In the genomic region with DNA sequence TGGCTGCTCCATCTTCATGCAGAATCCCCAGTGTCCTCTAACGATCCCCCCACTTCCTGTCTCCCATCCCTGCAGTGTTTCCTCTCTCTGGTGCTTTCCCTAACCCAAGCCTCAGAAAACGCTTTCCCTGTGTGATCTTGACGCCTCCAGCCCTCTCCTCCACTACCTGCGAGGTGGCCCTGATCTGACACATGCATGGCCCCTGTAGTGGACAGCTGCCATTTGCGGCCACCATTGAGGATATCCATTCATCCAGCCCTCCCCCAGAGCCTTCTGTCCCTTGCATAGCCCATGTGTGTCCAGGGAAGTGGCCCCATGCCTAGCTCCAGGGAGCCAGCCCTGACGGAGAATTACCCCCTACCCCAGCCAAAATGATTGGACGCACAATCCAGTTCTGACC, we compare ENCODE assay signal across 18 cellular contexts. TPM values are rescaled to one million over a fixed set of nuclear protein-coding genes. Genes with fewer than 3 reads are reported as not detected.
A peak's percentile ranks its signal among the peaks of the same experiment; 100 is the strongest.
DNase-seq lines count a peak whose midpoint lies in the region; ATAC-seq, FAIRE-seq and TF ChIP-seq lines count a peak whose summit lies in the region.
"Had no signal": no experiment of that assay in that cellular context is flagged by ENCODE, and none has a peak within 500 bp of the region (broad histone marks: within the 10 kb centered on the region; RNA-seq: fewer than 3 reads in every experiment).

No MANE protein-coding gene starts in this region.

- peak overlapping the region; percentile 7 for H3K4me3 Mint-ChIP-seq in activated CD8-positive, alpha-beta T cell treated with anti-CD3 and anti-CD28 coated beads for 36 hours
- no peak overlapping the region for H3K4me3 Mint-ChIP-seq in activated CD8-positive, alpha-beta T cell treated with anti-CD3 and anti-CD28 coated beads, Interleukin-2, amount 10 ng/mL, durations not matched to agents 7 days and 5 days
- peak overlapping the region in 1 of 4 donors; percentile 30 for H3K4me3 Mint-ChIP-seq in IgD-negative memory B cell

- no peaks in the 10 kb centered on the region for H3K27me3 ChIP-seq in GM12878 (replicated peaks in 1 of 2; ENCODE audit: control insufficient read depth in 2 of 2, insufficient read depth in 2 of 2, low read length in 1 of 2)
- H3K27me3 ChIP-seq in osteoblast (ENCODE audit: insufficient read depth, low read length), result no peaks in the 10 kb centered on the region

- no peak for TF ChIP-seq EP300 in GM12878 (IDR thresholded peaks at IDR 0.05; ENCODE audit: borderline replicate concordance in 1 of 2, control insufficient read depth in 1 of 2, low read depth in 2 of 2, low read length in 2 of 2)

- no peak for DNase-seq in activated CD8-positive, alpha-beta T cell treated with anti-CD3 and anti-CD28 coated beads for 36 hours
- no peak for DNase-seq in activated CD8-positive, alpha-beta T cell treated with anti-CD3 and anti-CD28 coated beads, Interleukin-2, amount 10 ng/mL, durations not matched to agents 7 days and 5 days
- DNase-seq in GM12878 (ENCODE audit: low read depth, low spot score) (no peak), osteoblast (ENCODE audit: insufficient read length, low spot score, missing footprints) (peak; percentile 80), NCI-H345 (lab: John Stamatoyannopoulos, UW) (no peak)
- DNase-seq: Calu3, DMS79, MM.1S, NCI-H1105 treated with DMSO at 0.1 percent for 48 hours, NCI-H187, SIG-M5 had no signal

- no peak for TF ChIP-seq RAD21 in GM12878 (IDR thresholded peaks at IDR 0.05; ENCODE audit: insufficient read depth, low read depth, low read length)

- H3K36me3 ChIP-seq in GM12878 (ENCODE audit: control insufficient read depth in 2 of 2, insufficient read depth in 2 of 2, low read length in 1 of 2), result peaks cover 0 to 2% of the 10 kb centered on the region in 2 experiments; a peak in 2 of 4 replicates
- peaks cover 19% of the 10 kb centered on the region for H3K36me3 ChIP-seq in osteoblast (ENCODE audit: insufficient read depth, low read length)

- in situ Hi-C loops in GM12878 (cut with MboI), result no loop called here

- CTCF ChIA-PET in activated CD8-positive, alpha-beta T cell treated with anti-CD3 and anti-CD28 coated beads for 36 hours (lab: Charles Lee), result no interaction called here
- CTCF ChIA-PET in activated CD8-positive, alpha-beta T cell treated with anti-CD3 and anti-CD28 coated beads, Interleukin-2, amount 10 ng/mL, durations not matched to agents 7 days and 5 days (lab: Charles Lee), result no interaction called here
- CTCF ChIA-PET in GM12878 (lab: Yijun Ruan, JAX), result no interaction called here

- no peak overlapping the region for H3K4me3 ChIP-seq in GM12878
- no peak overlapping the region for H3K4me3 ChIP-seq in osteoblast (ENCODE audit: insufficient read depth, low read length)

- SMC1A ChIA-PET in GM12878 (lab: Charles Lee; ENCODE audit: uncharacterized antibody, unreplicated experiment), result no interaction called here

- H3K4me1 ChIP-seq in GM12878 (ENCODE audit: control insufficient read depth, insufficient read depth, low read length) (peaks cover 8% of the 10 kb centered on the region; the same call in 1 of the 2 replicates), osteoblast (ENCODE audit: insufficient read depth, low read length) (no peaks in the 10 kb centered on the region)

- no peak for TF ChIP-seq POLR2A in GM12878 (IDR thresholded peaks at IDR 0.05; ENCODE audit: low read depth, low read length)

- intact Hi-C loops in activated CD8-positive, alpha-beta T cell treated with anti-CD3 and anti-CD28 coated beads for 36 hours (cut with micrococcal nuclease), result no loop called here
- intact Hi-C loops in GM12878 (cut with micrococcal nuclease; ENCODE audit: unreplicated experiment), result no loop called here

- no peaks in the 10 kb centered on the region for H3K27me3 Mint-ChIP-seq in activated CD8-positive, alpha-beta T cell treated with anti-CD3 and anti-CD28 coated beads for 36 hours
- H3K27me3 Mint-ChIP-seq in activated CD8-positive, alpha-beta T cell treated with anti-CD3 and anti-CD28 coated beads, Interleukin-2, amount 10 ng/mL, durations not matched to agents 7 days and 5 days (ENCODE audit: low read depth), result no peaks in the 10 kb centered on the region
- H3K27me3 Mint-ChIP-seq in IgD-negative memory B cell, result no peaks in the 10 kb centered on the region

- BruUV-seq in GM12878 (replicated peaks; lab: Mats Ljungman, UMichigan), result no TSS peak

- no peak overlapping the region for H3K27ac ChIP-seq in GM12878 (ENCODE audit: control insufficient read depth, insufficient read depth)
- H3K27ac ChIP-seq in osteoblast (ENCODE audit: low read depth, low read length), result no peak overlapping the region
- H3K27ac ChIP-seq: HL-60 had no signal

- no peak for FAIRE-seq in GM12878 (lab: Jason Lieb, UNC)
- FAIRE-seq: G401.6, GM12892, RCC 7860 had no signal

- H3K4me2 ChIP-seq in GM12878 (ENCODE audit: control insufficient read depth, insufficient read depth) (no peak overlapping the region), osteoblast (ENCODE audit: insufficient read depth, low read length) (no peak overlapping the region)

- POLR2A ChIA-PET in activated CD8-positive, alpha-beta T cell treated with anti-CD3 and anti-CD28 coated beads for 36 hours (lab: Charles Lee), result no interaction called here
- POLR2A ChIA-PET in activated CD8-positive, alpha-beta T cell treated with anti-CD3 and anti-CD28 coated beads, Interleukin-2, amount 10 ng/mL, durations not matched to agents 7 days and 5 days (lab: Charles Lee), result no interaction called here
- POLR2A ChIA-PET in GM12878 (lab: Charles Lee), result interaction anchor here (1.6 kb wide), 1 partner anchor 71 kb away, joined by 4 read pairs; no protein-coding TSS in a partner anchor

- WGBS in GM12878 (ENCODE audit: insufficient coverage, insufficient replicate concordance, low lambda C conversion rate, missing lambda C conversion rate), result 49% methylated on average over 7 of the region's 7 CpGs

- peak overlapping the region; percentile 38 for H3K27ac Mint-ChIP-seq in activated CD8-positive, alpha-beta T cell treated with anti-CD3 and anti-CD28 coated beads for 36 hours
- no peak overlapping the region for H3K27ac Mint-ChIP-seq in activated CD8-positive, alpha-beta T cell treated with anti-CD3 and anti-CD28 coated beads, Interleukin-2, amount 10 ng/mL, durations not matched to agents 7 days and 5 days
- H3K27ac Mint-ChIP-seq in IgD-negative memory B cell, result peak overlapping the region in 2 of 3 donors; percentile 28 to 59

- TF ChIP-seq CTCF in activated CD8-positive, alpha-beta T cell treated with anti-CD3 and anti-CD28 coated beads for 36 hours (IDR thresholded peaks at IDR 0.05), result no peak
- TF ChIP-seq CTCF in GM12878 (IDR thresholded peaks at IDR 0.05 in 2 of 3, conservative IDR thresholded peaks at IDR 0.05 in 1 of 3; ENCODE audit: control insufficient read depth in 2 of 3, extremely low read depth in 1 of 3, insufficient read depth in 1 of 3, low read depth in 3 of 3, low read length in 3 of 3) (no peak), osteoblast (IDR thresholded peaks at IDR 0.05; ENCODE audit: extremely low read depth, low read depth, low read length) (no peak)

- H2AFZ ChIP-seq in GM12878 (ENCODE audit: control insufficient read depth, low read depth, low read length) (no peak overlapping the region), osteoblast (ENCODE audit: low read length) (no peak overlapping the region)

- H3K9me3 ChIP-seq in GM12878 (replicated peaks; ENCODE audit: control insufficient read depth, insufficient read depth, low read length) (no peaks in the 10 kb centered on the region; the same call in 2 of the 3 replicates), osteoblast (ENCODE audit: low read depth, low read length) (no peaks in the 10 kb centered on the region)

- RAD21 ChIA-PET in GM12878 (lab: Charles Lee; ENCODE audit: unreplicated experiment), result interaction anchor here (1.2 kb wide), 1 partner anchor 32 kb away, joined by 4 read pairs; no protein-coding TSS in a partner anchor

- H3K36me3 Mint-ChIP-seq in activated CD8-positive, alpha-beta T cell treated with anti-CD3 and anti-CD28 coated beads for 36 hours (ENCODE audit: low read depth), result peaks cover 18% of the 10 kb centered on the region
- peaks cover 19% of the 10 kb centered on the region for H3K36me3 Mint-ChIP-seq in activated CD8-positive, alpha-beta T cell treated with anti-CD3 and anti-CD28 coated beads, Interleukin-2, amount 10 ng/mL, durations not matched to agents 7 days and 5 days (ENCODE audit: low read depth)
- no peaks in the 10 kb centered on the region for H3K36me3 Mint-ChIP-seq in IgD-negative memory B cell

- H4K20me1 ChIP-seq in GM12878 (ENCODE audit: control insufficient read depth, insufficient read depth), result no peaks in the 10 kb centered on the region
- no peaks in the 10 kb centered on the region for H4K20me1 ChIP-seq in osteoblast (ENCODE audit: insufficient read depth, low read length)

- no peak overlapping the region for H3K9ac ChIP-seq in GM12878 (ENCODE audit: control insufficient read depth, insufficient read depth, low read length)

- peaks cover 16% of the 10 kb centered on the region for H3K4me1 Mint-ChIP-seq in activated CD8-positive, alpha-beta T cell treated with anti-CD3 and anti-CD28 coated beads for 36 hours (ENCODE audit: low read depth)
- peaks cover 34% of the 10 kb centered on the region for H3K4me1 Mint-ChIP-seq in activated CD8-positive, alpha-beta T cell treated with anti-CD3 and anti-CD28 coated beads, Interleukin-2, amount 10 ng/mL, durations not matched to agents 7 days and 5 days (ENCODE audit: low read depth)
- H3K4me1 Mint-ChIP-seq in IgD-negative memory B cell, result peaks cover 7 to 18% (median 10%) of the 10 kb centered on the region in 3 donors

- H3K9me3 Mint-ChIP-seq in activated CD8-positive, alpha-beta T cell treated with anti-CD3 and anti-CD28 coated beads for 36 hours, result no peaks in the 10 kb centered on the region
- no peaks in the 10 kb centered on the region for H3K9me3 Mint-ChIP-seq in activated CD8-positive, alpha-beta T cell treated with anti-CD3 and anti-CD28 coated beads, Interleukin-2, amount 10 ng/mL, durations not matched to agents 7 days and 5 days (ENCODE audit: insufficient read depth)
- no peaks in the 10 kb centered on the region for H3K9me3 Mint-ChIP-seq in IgD-negative memory B cell

- H3K79me2 ChIP-seq in GM12878 (ENCODE audit: control insufficient read depth, insufficient read depth, low read length), result peaks cover 16% of the 10 kb centered on the region
- H3K79me2 ChIP-seq in osteoblast (ENCODE audit: insufficient read depth, low read length), result peaks cover 12% of the 10 kb centered on the region

- no peak for ATAC-seq in activated CD8-positive, alpha-beta T cell treated with anti-CD3 and anti-CD28 coated beads for 36 hours
- ATAC-seq in activated CD8-positive, alpha-beta T cell treated with anti-CD3 and anti-CD28 coated beads, Interleukin-2, amount 10 ng/mL, durations not matched to agents 7 days and 5 days, result no peak
- ATAC-seq in GM12878 (no peak), HG02970 (IDR thresholded peaks at IDR 0.05; ENCODE audit: low FRiP score, unreplicated experiment) (no peak), GM18868 (IDR thresholded peaks at IDR 0.05; ENCODE audit: unreplicated experiment) (no peak)

RNA-seq across cellular contexts. Expression of a gene that starts 3.1 kb away (rescaled TPM):
- 10 to 100 TPM; 46.5 to 47.6 TPM for total RNA-seq in activated CD8-positive, alpha-beta T cell treated with anti-CD3 and anti-CD28 coated beads for 36 hours
- total RNA-seq in activated CD8-positive, alpha-beta T cell treated with anti-CD3 and anti-CD28 coated beads, Interleukin-2, amount 10 ng/mL, durations not matched to agents 7 days and 5 days, result 10 to 100 TPM; 52.1 to 54.0 TPM
- polyA plus RNA-seq in IgD-negative memory B cell, result 41.4 TPM
- total RNA-seq in GM12878 (2013; cell fraction: nucleolus; rRNA removed), result 9.6 and 12.4 TPM in 2 replicates
- total RNA-seq in GM12878 (2014; rRNA removed), result 44.2 and 45.6 TPM in 2 replicates
- total RNA-seq in GM12878 (2014; rRNA removed; fragmentation: Illumina TruSeq; extraction: Trizol), result 24.7 and 26.0 TPM in 2 replicates
- 34.3 and 38.0 TPM in 2 replicates for total RNA-seq in GM12878 (2021)
- polyA plus RNA-seq in GM12878 (2011; ENCODE audit: low read depth), result 7.4 TPM
- polyA plus RNA-seq in GM12878 (2011; rRNA removed), result 14.4 and 20.4 TPM in 2 replicates
- polyA plus RNA-seq in GM12878 (2011; cell fraction: cytosol; rRNA removed), result 34.6 and 48.8 TPM in 2 replicates
- polyA plus RNA-seq in GM12878 (2011; cell fraction: nucleus; rRNA removed), result 30.8 and 32.9 TPM in 2 replicates
- polyA plus RNA-seq in GM12878 (2012), result 14.7 and 18.8 TPM in 2 replicates
- polyA plus RNA-seq in GM12878 (2014; fragmentation: Illumina TruSeq; extraction: Trizol), result 12.2 and 30.0 TPM in 2 replicates
- 1 to 10 TPM; 4.2 to 7.0 TPM for polyA plus RNA-seq in GM12878 (2014; fragmentation: Nextera tagmentation; extraction: Ambion mirVana)
- 41.1 and 43.1 TPM in 2 replicates for polyA plus RNA-seq in GM12878 (2014; rRNA removed)
- polyA plus RNA-seq in GM12878 (2016; fragmentation: Nextera tagmentation; extraction: Ambion mirVana), result 10 to 100 TPM; 49.8 to 49.9 TPM
- polyA minus RNA-seq in GM12878 (2011; rRNA and poly(A)+ RNA removed), result 14.3 and 29.7 TPM in 2 replicates
- polyA minus RNA-seq in GM12878 (2011; cell fraction: cytosol; rRNA and poly(A)+ RNA removed), result 13.2 and 16.3 TPM in 2 replicates
- polyA minus RNA-seq in GM12878 (2011; cell fraction: nucleus; rRNA and poly(A)+ RNA removed), result 11.8 and 18.9 TPM in 2 replicates
- 30.4 and 31.5 TPM in 2 replicates for total RNA-seq in osteoblast

RNA-seq across cellular contexts. Expression of a gene that starts 4.2 kb away (rescaled TPM):
- 10 to 100 TPM; 49.8 to 50.1 TPM for total RNA-seq in activated CD8-positive, alpha-beta T cell treated with anti-CD3 and anti-CD28 coated beads for 36 hours
- 10 to 100 TPM; 49.6 to 51.0 TPM for total RNA-seq in activated CD8-positive, alpha-beta T cell treated with anti-CD3 and anti-CD28 coated beads, Interleukin-2, amount 10 ng/mL, durations not matched to agents 7 days and 5 days
- polyA plus RNA-seq in IgD-negative memory B cell (51.7 TPM), GM12878 (2011; rRNA removed) (6.1 and 11.8 TPM in 2 replicates), GM12878 (2014; fragmentation: Illumina TruSeq; extraction: Trizol) (1.0 and 6.4 TPM in 2 replicates), GM12878 (2014; fragmentation: Nextera tagmentation; extraction: Ambion mirVana) (10 to 100 TPM in 1 of 2 experiments, 1 to 10 TPM in 1; 5.3 to 10.2 TPM), GM12878 (2014; rRNA removed) (28.5 and 31.7 TPM in 2 replicates), GM12878 (2016; fragmentation: Nextera tagmentation; extraction: Ambion mirVana) (10 to 100 TPM; 62.8 to 63.7 TPM)
- total RNA-seq in GM12878 (2013; cell fraction: nucleolus; rRNA removed), result 0.96 TPM in 1 of 2 replicates, not detected in the other
- total RNA-seq in GM12878 (2014; rRNA removed) (32.0 and 34.6 TPM in 2 replicates), GM12878 (2014; rRNA removed; fragmentation: Illumina TruSeq; extraction: Trizol) (8.9 and 9.5 TPM in 2 replicates), GM12878 (2021) (26.2 and 27.6 TPM in 2 replicates), osteoblast (16.5 and 21.7 TPM in 2 replicates)
- polyA plus RNA-seq in GM12878 (2011; ENCODE audit: low read depth), result 17.0 TPM
- polyA plus RNA-seq in GM12878 (2011; cell fraction: cytosol; rRNA removed), result 19.7 and 23.9 TPM in 2 replicates
- polyA plus RNA-seq in GM12878 (2011; cell fraction: nucleus; rRNA removed), result 14.8 and 16.4 TPM in 2 replicates
- 19.0 and 19.9 TPM in 2 replicates for polyA plus RNA-seq in GM12878 (2012)
- 2.2 and 5.6 TPM in 2 replicates for polyA minus RNA-seq in GM12878 (2011; rRNA and poly(A)+ RNA removed)
- 3.4 and 3.5 TPM in 2 replicates for polyA minus RNA-seq in GM12878 (2011; cell fraction: cytosol; rRNA and poly(A)+ RNA removed)
- 1.7 and 2.2 TPM in 2 replicates for polyA minus RNA-seq in GM12878 (2011; cell fraction: nucleus; rRNA and poly(A)+ RNA removed)

RNA-seq across cellular contexts. Expression of a gene that starts 7.1 kb away (rescaled TPM):
- 10 to 100 TPM; 13.2 to 14.1 TPM for total RNA-seq in activated CD8-positive, alpha-beta T cell treated with anti-CD3 and anti-CD28 coated beads for 36 hours
- 10 to 100 TPM; 29.1 to 30.8 TPM for total RNA-seq in activated CD8-positive, alpha-beta T cell treated with anti-CD3 and anti-CD28 coated beads, Interleukin-2, amount 10 ng/mL, durations not matched to agents 7 days and 5 days
- 54.9 TPM for polyA plus RNA-seq in IgD-negative memory B cell
- 6.6 and 6.9 TPM in 2 replicates for total RNA-seq in GM12878 (2013; cell fraction: nucleolus; rRNA removed)
- total RNA-seq in GM12878 (2014; rRNA removed), result 10.3 and 14.1 TPM in 2 replicates
- total RNA-seq in GM12878 (2014; rRNA removed; fragmentation: Illumina TruSeq; extraction: Trizol), result 6.4 and 7.8 TPM in 2 replicates
- total RNA-seq in GM12878 (2021), result 14.2 and 16.4 TPM in 2 replicates
- polyA plus RNA-seq in GM12878 (2011; ENCODE audit: low read depth), result 9.2 TPM
- polyA plus RNA-seq in GM12878 (2011; rRNA removed), result 2.1 and 4.8 TPM in 2 replicates
- 6.9 and 11.1 TPM in 2 replicates for polyA plus RNA-seq in GM12878 (2011; cell fraction: cytosol; rRNA removed)
- 16.0 and 17.5 TPM in 2 replicates for polyA plus RNA-seq in GM12878 (2011; cell fraction: nucleus; rRNA removed)
- polyA plus RNA-seq in GM12878 (2012), result 12.1 and 18.1 TPM in 2 replicates
- polyA plus RNA-seq in GM12878 (2014; fragmentation: Illumina TruSeq; extraction: Trizol), result 0.90 and 5.4 TPM in 2 replicates
- polyA plus RNA-seq in GM12878 (2014; fragmentation: Nextera tagmentation; extraction: Ambion mirVana), result 1 to 10 TPM; 1.7 to 3.6 TPM
- 14.7 and 16.4 TPM in 2 replicates for polyA plus RNA-seq in GM12878 (2014; rRNA removed)
- polyA plus RNA-seq in GM12878 (2016; fragmentation: Nextera tagmentation; extraction: Ambion mirVana), result 10 to 100 TPM; 19.6 to 23.5 TPM
- 4.1 and 8.3 TPM in 2 replicates for polyA minus RNA-seq in GM12878 (2011; rRNA and poly(A)+ RNA removed)
- polyA minus RNA-seq in GM12878 (2011; cell fraction: cytosol; rRNA and poly(A)+ RNA removed), result 2.9 and 3.6 TPM in 2 replicates
- 7.6 and 10.1 TPM in 2 replicates for polyA minus RNA-seq in GM12878 (2011; cell fraction: nucleus; rRNA and poly(A)+ RNA removed)
- 34.5 and 36.2 TPM in 2 replicates for total RNA-seq in osteoblast

RNA-seq across cellular contexts. Expression of a gene that starts 25.2 kb away (rescaled TPM):
- total RNA-seq in activated CD8-positive, alpha-beta T cell treated with anti-CD3 and anti-CD28 coated beads for 36 hours, result 10 to 100 TPM; 36.5 to 40.5 TPM
- total RNA-seq in activated CD8-positive, alpha-beta T cell treated with anti-CD3 and anti-CD28 coated beads, Interleukin-2, amount 10 ng/mL, durations not matched to agents 7 days and 5 days, result 10 to 100 TPM; 48.9 to 53.6 TPM
- polyA plus RNA-seq in IgD-negative memory B cell (2.7 TPM), GM12878 (2011; rRNA removed) (3.2 and 11.0 TPM in 2 replicates), GM12878 (2014; fragmentation: Illumina TruSeq; extraction: Trizol) (4.8 and 10.8 TPM in 2 replicates), GM12878 (2014; fragmentation: Nextera tagmentation; extraction: Ambion mirVana) (under 1 TPM; 0.26 to 0.32 TPM), GM12878 (2014; rRNA removed) (14.5 and 20.1 TPM in 2 replicates), GM12878 (2016; fragmentation: Nextera tagmentation; extraction: Ambion mirVana) (1 to 10 TPM; 3.0 to 3.4 TPM)
- 41.6 and 54.9 TPM in 2 replicates for total RNA-seq in GM12878 (2013; cell fraction: nucleolus; rRNA removed)
- total RNA-seq in GM12878 (2014; rRNA removed) (2.7 and 3.6 TPM in 2 replicates), GM12878 (2014; rRNA removed; fragmentation: Illumina TruSeq; extraction: Trizol) (3.3 and 3.7 TPM in 2 replicates), GM12878 (2021) (19.2 and 26.8 TPM in 2 replicates), osteoblast (15.9 and 18.8 TPM in 2 replicates)
- polyA plus RNA-seq in GM12878 (2011; ENCODE audit: low read depth), result 10.4 TPM
- polyA plus RNA-seq in GM12878 (2011; cell fraction: cytosol; rRNA removed), result 6.7 and 10.4 TPM in 2 replicates
- 220 and 271 TPM in 2 replicates for polyA plus RNA-seq in GM12878 (2011; cell fraction: nucleus; rRNA removed)
- 33.0 and 34.0 TPM in 2 replicates for polyA plus RNA-seq in GM12878 (2012)
- polyA minus RNA-seq in GM12878 (2011; rRNA and poly(A)+ RNA removed), result 8.2 and 8.3 TPM in 2 replicates
- polyA minus RNA-seq in GM12878 (2011; cell fraction: cytosol; rRNA and poly(A)+ RNA removed), result 3.1 and 5.4 TPM in 2 replicates
- polyA minus RNA-seq in GM12878 (2011; cell fraction: nucleus; rRNA and poly(A)+ RNA removed), result 38.1 and 60.4 TPM in 2 replicates

RNA-seq across cellular contexts. Expression of a gene that starts 32.7 kb away (rescaled TPM):
- 10 to 100 TPM; 27.9 to 31.9 TPM for total RNA-seq in activated CD8-positive, alpha-beta T cell treated with anti-CD3 and anti-CD28 coated beads for 36 hours
- 10 to 100 TPM; 28.5 to 31.6 TPM for total RNA-seq in activated CD8-positive, alpha-beta T cell treated with anti-CD3 and anti-CD28 coated beads, Interleukin-2, amount 10 ng/mL, durations not matched to agents 7 days and 5 days
- polyA plus RNA-seq in IgD-negative memory B cell (23.6 TPM), GM12878 (2011; rRNA removed) (3.6 and 6.6 TPM in 2 replicates), GM12878 (2014; fragmentation: Illumina TruSeq; extraction: Trizol) (2.1 and 5.0 TPM in 2 replicates), GM12878 (2014; fragmentation: Nextera tagmentation; extraction: Ambion mirVana) (1 to 10 TPM in 1 of 2 experiments, under 1 TPM in 1; 0.29 to 1.1 TPM), GM12878 (2014; rRNA removed) (21.1 and 24.5 TPM in 2 replicates), GM12878 (2016; fragmentation: Nextera tagmentation; extraction: Ambion mirVana) (10 to 100 TPM; 17.6 to 17.9 TPM)
- 8.9 and 9.9 TPM in 2 replicates for total RNA-seq in GM12878 (2013; cell fraction: nucleolus; rRNA removed)
- total RNA-seq in GM12878 (2014; rRNA removed) (11.0 and 16.3 TPM in 2 replicates), GM12878 (2014; rRNA removed; fragmentation: Illumina TruSeq; extraction: Trizol) (6.1 and 6.2 TPM in 2 replicates), GM12878 (2021) (17.6 and 20.6 TPM in 2 replicates), osteoblast (20.6 and 21.4 TPM in 2 replicates)
- 4.5 TPM for polyA plus RNA-seq in GM12878 (2011; ENCODE audit: low read depth)
- polyA plus RNA-seq in GM12878 (2011; cell fraction: cytosol; rRNA removed), result 10.4 and 16.5 TPM in 2 replicates
- 36.5 and 39.6 TPM in 2 replicates for polyA plus RNA-seq in GM12878 (2011; cell fraction: nucleus; rRNA removed)
- 17.9 and 19.1 TPM in 2 replicates for polyA plus RNA-seq in GM12878 (2012)
- polyA minus RNA-seq in GM12878 (2011; rRNA and poly(A)+ RNA removed), result 5.4 and 5.9 TPM in 2 replicates
- 4.3 and 4.4 TPM in 2 replicates for polyA minus RNA-seq in GM12878 (2011; cell fraction: cytosol; rRNA and poly(A)+ RNA removed)
- 3.5 and 8.9 TPM in 2 replicates for polyA minus RNA-seq in GM12878 (2011; cell fraction: nucleus; rRNA and poly(A)+ RNA removed)
